12 cellular contexts compared by ENCODE assay signal in the genomic region with DNA sequence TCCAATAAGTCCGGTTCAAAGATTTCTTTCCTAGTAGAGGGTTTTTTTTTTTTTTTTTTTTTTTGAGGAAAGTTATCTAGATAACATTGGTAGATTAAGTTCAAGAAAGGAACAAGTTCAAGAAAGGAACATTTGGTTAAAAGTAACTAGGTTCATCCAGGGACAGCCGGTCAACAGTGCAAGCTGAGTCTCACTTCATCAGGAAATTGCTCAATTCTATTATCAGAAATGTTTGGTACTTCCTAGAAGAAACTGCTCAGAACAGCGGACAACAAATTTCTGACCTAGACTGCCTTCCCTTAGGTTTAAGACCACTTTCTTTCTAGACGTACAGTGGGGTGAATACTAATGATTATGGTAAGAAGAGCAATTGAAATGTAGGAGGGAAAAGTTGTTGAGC. TPM values are rescaled to one million over a fixed set of nuclear protein-coding genes. Genes with fewer than 3 reads are reported as not detected.
DNase-seq lines count a peak whose midpoint lies in the region; ATAC-seq and TF ChIP-seq lines count a peak whose summit lies in the region.
"Had no signal": no experiment of that assay in that cellular context is flagged by ENCODE, and none has a peak within 500 bp of the region (broad histone marks: within the 10 kb centered on the region; RNA-seq: fewer than 3 reads in every experiment).

No MANE protein-coding gene starts in this region.

- H3K27ac Mint-ChIP-seq in activated CD4-positive, alpha-beta T cell treated with anti-CD3 and anti-CD28 coated beads, Interleukin-2, amount 10 ng/mL, durations not matched to agents 7 days and 5 days, result peak overlapping the region; percentile 67
- peak overlapping the region; percentile 86 for H3K27ac Mint-ChIP-seq in activated T-helper 1 cell treated with anti-CD3 and anti-CD28 coated beads, Interleukin-12 subunit alpha, Interleukin-12 subunit beta, Interleukin-2, Interleukin-4 antibody, amounts not matched to agents 30 ng/mL and 10 ng/mL and 1 ng/mL, durations not matched to agents 14 hours and 24 hours and 36 hours
- H3K27ac Mint-ChIP-seq in immature natural killer cell, result peak overlapping the region; percentile 3 to 63 (median 54)
- no peak overlapping the region for H3K27ac Mint-ChIP-seq in GM23338
- H3K27ac Mint-ChIP-seq: WTC11 had no signal

- H3K79me2 ChIP-seq in GM23338 (replicated peaks; ENCODE audit: insufficient read depth), result no peaks in the 10 kb centered on the region

- peak overlapping the region; percentile 1 for H3K4me3 Mint-ChIP-seq in activated CD4-positive, alpha-beta T cell treated with anti-CD3 and anti-CD28 coated beads, Interleukin-2, amount 10 ng/mL, durations not matched to agents 7 days and 5 days
- peak overlapping the region; percentile 67 for H3K4me3 Mint-ChIP-seq in activated T-helper 1 cell treated with anti-CD3 and anti-CD28 coated beads, Interleukin-12 subunit alpha, Interleukin-12 subunit beta, Interleukin-2, Interleukin-4 antibody, amounts not matched to agents 30 ng/mL and 10 ng/mL and 1 ng/mL, durations not matched to agents 14 hours and 24 hours and 36 hours
- H3K4me3 Mint-ChIP-seq in immature natural killer cell (peak overlapping the region; percentile 2 to 62 (median 14)), GM23338 (no peak overlapping the region)
- H3K4me3 Mint-ChIP-seq: WTC11 had no signal

- intact Hi-C loops in activated T-helper 1 cell treated with anti-CD3 and anti-CD28 coated beads, Interleukin-12 subunit alpha, Interleukin-12 subunit beta, Interleukin-2, Interleukin-4 antibody, amounts not matched to agents 30 ng/mL and 10 ng/mL and 1 ng/mL, durations not matched to agents 14 hours and 24 hours and 36 hours (cut with micrococcal nuclease), result no loop called here

- H3K4me1 ChIP-seq in GM23338 (ENCODE audit: insufficient read depth), result no peaks in the 10 kb centered on the region
- H3K4me1 ChIP-seq: breast epithelium had no signal

- no peaks in the 10 kb centered on the region for H3K27me3 ChIP-seq in H7 (ENCODE audit: control insufficient read depth, insufficient read depth, low read length)
- H3K27me3 ChIP-seq in GM23338 (ENCODE audit: insufficient read depth), result no peaks in the 10 kb centered on the region
- H3K27me3 ChIP-seq: breast epithelium had no signal

- H3K4me2 ChIP-seq in GM23338, result no peak overlapping the region

- H3K27me3 Mint-ChIP-seq in activated CD4-positive, alpha-beta T cell treated with anti-CD3 and anti-CD28 coated beads, Interleukin-2, amount 10 ng/mL, durations not matched to agents 7 days and 5 days, result no peaks in the 10 kb centered on the region
- H3K27me3 Mint-ChIP-seq in activated T-helper 1 cell treated with anti-CD3 and anti-CD28 coated beads, Interleukin-12 subunit alpha, Interleukin-12 subunit beta, Interleukin-2, Interleukin-4 antibody, amounts not matched to agents 30 ng/mL and 10 ng/mL and 1 ng/mL, durations not matched to agents 14 hours and 24 hours and 36 hours (ENCODE audit: insufficient read depth), result no peaks in the 10 kb centered on the region
- H3K27me3 Mint-ChIP-seq in immature natural killer cell (ENCODE audit: low read depth in 3 of 3), result peaks cover 8 to 17% (median 12%) of the 10 kb centered on the region in 3 donors
- no peaks in the 10 kb centered on the region for H3K27me3 Mint-ChIP-seq in GM23338 (ENCODE audit: insufficient read depth, low read depth, poor library complexity)

- H3F3A ChIP-seq in GM23338 (replicated peaks; ENCODE audit: low read depth), result no peaks in the 10 kb centered on the region

- H3K9me2 ChIP-seq in GM23338 (ENCODE audit: insufficient read depth), result 0 out of 2 replicates have a peak, but pooled peaks cover 3% of the 10 kb centered on the region

- TF ChIP-seq CTCF in GM23338 (conservative IDR thresholded peaks at IDR 0.05; ENCODE audit: low read depth in 2 of 2), result no peak

- DNase-seq in activated CD4-positive, alpha-beta T cell treated with anti-CD3 and anti-CD28 coated beads, Interleukin-2, amount 10 ng/mL, durations not matched to agents 7 days and 5 days, result no peak
- no peak for DNase-seq in activated CD4-positive, alpha-beta T cell treated with anti-CD3 and anti-CD28 coated beads for 1 hour
- no peak for DNase-seq in activated T-helper 1 cell treated with anti-CD3 and anti-CD28 coated beads, Interleukin-12 subunit alpha, Interleukin-12 subunit beta, Interleukin-2, Interleukin-4 antibody, amounts not matched to agents 30 ng/mL and 10 ng/mL and 1 ng/mL, durations not matched to agents 14 hours and 24 hours and 36 hours (ENCODE audit: low spot score)
- DNase-seq in immature natural killer cell, result no peak
- no peak for DNase-seq in substantia nigra (lab: John Stamatoyannopoulos, UW)
- DNase-seq in H7, result no peak
- no peak for DNase-seq in GM23338 (ENCODE audit: low spot score)
- no peak for DNase-seq in globus pallidus (ENCODE audit: low spot score)
- DNase-seq: foreskin fibroblast, NCI-H1092 treated with DMSO at 0.1 percent for 48 hours had no signal

- H3K4me3 ChIP-seq in H7 (ENCODE audit: insufficient read depth, low read depth, low read length), result no peak overlapping the region
- H3K4me3 ChIP-seq in GM23338, result no peak overlapping the region
- H3K4me3 ChIP-seq: breast epithelium had no signal

- H3K36me3 ChIP-seq in H7 (replicated peaks; ENCODE audit: control insufficient read depth, insufficient read depth, low read length) (no peaks in the 10 kb centered on the region), GM23338 (ENCODE audit: insufficient read depth) (no peaks in the 10 kb centered on the region)
- H3K36me3 ChIP-seq: breast epithelium had no signal

- H3K36me3 Mint-ChIP-seq in activated CD4-positive, alpha-beta T cell treated with anti-CD3 and anti-CD28 coated beads, Interleukin-2, amount 10 ng/mL, durations not matched to agents 7 days and 5 days (ENCODE audit: low read depth), result peaks cover 12% of the 10 kb centered on the region
- peaks cover 9% of the 10 kb centered on the region for H3K36me3 Mint-ChIP-seq in activated T-helper 1 cell treated with anti-CD3 and anti-CD28 coated beads, Interleukin-12 subunit alpha, Interleukin-12 subunit beta, Interleukin-2, Interleukin-4 antibody, amounts not matched to agents 30 ng/mL and 10 ng/mL and 1 ng/mL, durations not matched to agents 14 hours and 24 hours and 36 hours (ENCODE audit: low read depth)
- H3K36me3 Mint-ChIP-seq in immature natural killer cell (peaks cover 0 to 3% (median 0%) of the 10 kb centered on the region in 3 donors), GM23338 (ENCODE audit: low read depth) (no peaks in the 10 kb centered on the region)
- H3K36me3 Mint-ChIP-seq: WTC11 had no signal

- peaks cover 80% of the 10 kb centered on the region for H3K4me1 Mint-ChIP-seq in activated CD4-positive, alpha-beta T cell treated with anti-CD3 and anti-CD28 coated beads, Interleukin-2, amount 10 ng/mL, durations not matched to agents 7 days and 5 days
- H3K4me1 Mint-ChIP-seq in activated T-helper 1 cell treated with anti-CD3 and anti-CD28 coated beads, Interleukin-12 subunit alpha, Interleukin-12 subunit beta, Interleukin-2, Interleukin-4 antibody, amounts not matched to agents 30 ng/mL and 10 ng/mL and 1 ng/mL, durations not matched to agents 14 hours and 24 hours and 36 hours (ENCODE audit: low read depth), result peaks cover 67% of the 10 kb centered on the region
- peaks cover 44 to 57% of the 10 kb centered on the region in 2 donors for H3K4me1 Mint-ChIP-seq in immature natural killer cell
- no peaks in the 10 kb centered on the region for H3K4me1 Mint-ChIP-seq in GM23338

- ATAC-seq in GM23338, result no peak
- ATAC-seq: WTC11 had no signal

- no peak overlapping the region for H2AFZ ChIP-seq in GM23338

- H3K27ac ChIP-seq in substantia nigra (ENCODE audit: low read depth, low read length, poor library complexity, severe bottlenecking), result peak overlapping the region; percentile 35
- H3K27ac ChIP-seq in GM23338 (ENCODE audit: low read depth), result no peak overlapping the region

- H4K20me1 ChIP-seq in GM23338 (replicated peaks; ENCODE audit: insufficient read depth), result no peaks in the 10 kb centered on the region; the same call in 1 of the 2 replicates

- CTCF ChIA-PET in activated CD4-positive, alpha-beta T cell treated with anti-CD3 and anti-CD28 coated beads, Interleukin-2, amount 10 ng/mL, durations not matched to agents 7 days and 5 days (lab: Charles Lee), result interaction anchor here (1.0 to 8.8 kb wide), 6 partner anchors 16 to 336 kb away, joined by 3 to 83 read pairs (median 6); no protein-coding TSS in a partner anchor

- POLR2A ChIA-PET in activated CD4-positive, alpha-beta T cell treated with anti-CD3 and anti-CD28 coated beads, Interleukin-2, amount 10 ng/mL, durations not matched to agents 7 days and 5 days (lab: Charles Lee), result interaction anchor here (0.7 kb wide), 1 partner anchor 368 kb away, joined by 3 read pairs; no protein-coding TSS in a partner anchor

- H3K9me3 Mint-ChIP-seq in activated CD4-positive, alpha-beta T cell treated with anti-CD3 and anti-CD28 coated beads, Interleukin-2, amount 10 ng/mL, durations not matched to agents 7 days and 5 days, result no peaks in the 10 kb centered on the region
- H3K9me3 Mint-ChIP-seq in activated T-helper 1 cell treated with anti-CD3 and anti-CD28 coated beads, Interleukin-12 subunit alpha, Interleukin-12 subunit beta, Interleukin-2, Interleukin-4 antibody, amounts not matched to agents 30 ng/mL and 10 ng/mL and 1 ng/mL, durations not matched to agents 14 hours and 24 hours and 36 hours, result peaks cover 3% of the 10 kb centered on the region
- peaks cover 0 to 1% (median 0%) of the 10 kb centered on the region in 6 donors for H3K9me3 Mint-ChIP-seq in immature natural killer cell
- H3K9me3 Mint-ChIP-seq in GM23338, result peaks cover 3% of the 10 kb centered on the region; the same call in 1 of the 3 replicates

RNA-seq across cellular contexts. Expression of a gene that starts 3.7 kb away (rescaled TPM):
- total RNA-seq in activated CD4-positive, alpha-beta T cell treated with anti-CD3 and anti-CD28 coated beads, Interleukin-2, amount 10 ng/mL, durations not matched to agents 7 days and 5 days, result 100 to 1,000 TPM; 124 to 142 TPM
- total RNA-seq in activated T-helper 1 cell treated with anti-CD3 and anti-CD28 coated beads, Interleukin-12 subunit alpha, Interleukin-12 subunit beta, Interleukin-2, Interleukin-4 antibody, amounts not matched to agents 30 ng/mL and 10 ng/mL and 1 ng/mL, durations not matched to agents 14 hours and 24 hours and 36 hours, result 1,237 and 1,254 TPM in 2 replicates
- polyA plus RNA-seq in immature natural killer cell (1 to 10 TPM; 2.7 to 3.9 (median 3.6) TPM), GM23338 (2016; fragmentation: Nextera tagmentation; extraction: Ambion mirVana) (not detected in 2 replicates)
- total RNA-seq in H7 (2014; rRNA removed; shearing (Covaris generic)), result not detected in 2 replicates
- not detected in 2 replicates for total RNA-seq in GM23338 (2014; rRNA removed; shearing (Covaris generic))

RNA-seq across cellular contexts. Expression of a gene that starts 23.0 kb away (rescaled TPM):
- 100 to 1,000 TPM; 164 to 177 TPM for total RNA-seq in activated CD4-positive, alpha-beta T cell treated with anti-CD3 and anti-CD28 coated beads, Interleukin-2, amount 10 ng/mL, durations not matched to agents 7 days and 5 days
- total RNA-seq in activated T-helper 1 cell treated with anti-CD3 and anti-CD28 coated beads, Interleukin-12 subunit alpha, Interleukin-12 subunit beta, Interleukin-2, Interleukin-4 antibody, amounts not matched to agents 30 ng/mL and 10 ng/mL and 1 ng/mL, durations not matched to agents 14 hours and 24 hours and 36 hours, result 265 and 283 TPM in 2 replicates
- polyA plus RNA-seq in immature natural killer cell (10 to 100 TPM; 30.9 to 91.5 (median 55.5) TPM), GM23338 (2016; fragmentation: Nextera tagmentation; extraction: Ambion mirVana) (257 and 281 TPM in 2 replicates)
- 41.9 and 44.1 TPM in 2 replicates for total RNA-seq in H7 (2014; rRNA removed; shearing (Covaris generic))
- total RNA-seq in GM23338 (2014; rRNA removed; shearing (Covaris generic)), result 54.7 and 90.5 TPM in 2 replicates

Comparison
In these comparisons a context has a peak if more than half of its experiments do, and no peak if none do; other contexts are left out.
1. RNA of a gene that starts 3.7 kb away (total RNA-seq): 1,237 to 1,254 TPM in activated T-helper 1 cell treated with anti-CD3 and anti-CD28 coated beads, Interleukin-12 subunit alpha, Interleukin-12 subunit beta, Interleukin-2, Interleukin-4 antibody, amounts not matched to agents 30 ng/mL and 10 ng/mL and 1 ng/mL, durations not matched to agents 14 hours and 24 hours and 36 hours and 124 to 142 TPM in activated CD4-positive, alpha-beta T cell treated with anti-CD3 and anti-CD28 coated beads, Interleukin-2, amount 10 ng/mL, durations not matched to agents 7 days and 5 days; not detected in H7 and not detected in GM23338; every median in the first group is over 100 times any median in the second.